8 cellular contexts compared by ENCODE assay signal in the genomic region with DNA sequence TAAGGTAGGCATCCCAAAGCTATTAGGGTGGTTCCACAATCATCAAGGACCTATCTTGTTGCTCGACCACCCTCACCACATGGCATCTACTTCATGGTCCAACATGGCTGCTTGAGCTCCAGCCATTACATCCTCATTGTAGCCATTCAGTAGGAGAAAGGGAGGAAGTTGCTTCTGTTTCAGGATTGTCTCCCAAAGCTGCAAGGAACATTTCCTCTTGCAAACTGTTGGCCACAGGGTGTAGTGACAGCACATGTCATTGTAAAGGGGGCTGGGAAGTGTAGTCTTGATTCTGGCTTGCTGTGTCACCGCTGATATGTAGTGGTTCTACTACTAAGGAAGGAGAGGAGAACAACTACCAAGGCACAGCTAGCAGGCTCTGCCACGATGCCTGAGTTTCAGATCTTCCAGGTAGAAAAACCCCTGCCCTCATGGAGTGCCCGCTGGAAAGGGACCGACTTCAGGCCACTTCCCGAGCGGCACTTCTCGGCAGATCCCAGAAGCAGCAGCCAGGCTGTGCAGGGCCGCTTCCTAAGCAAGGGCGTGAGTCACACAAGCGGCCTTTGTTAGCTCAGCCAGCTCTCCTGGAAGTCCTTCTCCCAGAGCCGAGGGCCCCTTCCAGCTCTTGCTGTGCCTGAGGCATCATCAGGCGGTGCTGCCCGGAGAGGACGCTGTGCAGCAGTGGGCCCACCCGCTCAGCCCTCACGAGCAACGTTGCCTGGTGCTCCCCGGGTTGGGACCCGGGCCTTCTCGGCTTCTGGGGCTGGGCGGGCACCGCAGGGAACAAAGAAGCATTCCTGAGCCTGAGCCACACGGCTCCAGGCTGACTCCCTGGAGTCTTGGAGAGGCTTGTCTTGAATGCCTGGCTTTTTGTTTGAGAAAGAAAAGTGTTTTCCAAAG. TPM values are rescaled to one million over a fixed set of nuclear protein-coding genes. Genes with fewer than 3 reads are reported as not detected.
DNase-seq lines count a peak whose midpoint lies in the region; ATAC-seq and TF ChIP-seq lines count a peak whose summit lies in the region.

No MANE protein-coding gene starts in this region.

- TF ChIP-seq RAD21 in HCT116 (IDR thresholded peaks at IDR 0.05; ENCODE audit: low read depth): no peak

- ATAC-seq in HCT116 (peak; percentile 66), HG02840 (IDR thresholded peaks at IDR 0.05; ENCODE audit: low FRiP score, unreplicated experiment) (no peak), GM19328 (IDR thresholded peaks at IDR 0.05; ENCODE audit: unreplicated experiment) (no peak)

- CTCF ChIA-PET in HCT116 (lab: Charles Lee): no interaction called here

- intact Hi-C loops in HCT116 (cut with micrococcal nuclease): no loop called here
- intact Hi-C loops in activated T-helper 2 cell treated with anti-CD3 and anti-CD28 coated beads, Interferon-gamma antibody, Interleukin-2, Interleukin-4, amounts not matched to agents 10 μg/mL and 5 μg/mL and 100 μg/mL, durations not matched to agents 14 hours and 24 hours and 36 hours (cut with micrococcal nuclease): no loop called here

- peak overlapping the region; percentile 27 for H3K4me2 ChIP-seq in HCT116 (ENCODE audit: low read length)

- TF ChIP-seq POLR2A in HCT116 (IDR thresholded peaks at IDR 0.05; ENCODE audit: borderline replicate concordance, extremely low read depth, insufficient read depth, insufficient read length): no peak

- POLR2A ChIA-PET in HCT116 (lab: Charles Lee): no interaction called here

- H2AFZ ChIP-seq in HCT116 (ENCODE audit: low read depth, low read length, poor library complexity, severe bottlenecking): no peak overlapping the region

- no peaks in the 10 kb centered on the region for H3K36me3 ChIP-seq in HCT116 (ENCODE audit: control insufficient read depth in 1 of 2, insufficient read depth in 2 of 2, low read length in 2 of 2)
- H3K36me3 ChIP-seq in iPS DF 6.9 (ENCODE audit: control insufficient read depth, insufficient read depth, low read length): no peaks in the 10 kb centered on the region

- no peak overlapping the region for H3K9ac ChIP-seq in HCT116 (ENCODE audit: low read length)

- H3K9me3 Mint-ChIP-seq in activated T-helper 2 cell treated with anti-CD3 and anti-CD28 coated beads, Interferon-gamma antibody, Interleukin-2, Interleukin-4, amounts not matched to agents 10 μg/mL and 5 μg/mL and 100 μg/mL, durations not matched to agents 14 hours and 24 hours and 36 hours: no peaks in the 10 kb centered on the region

- no peaks in the 10 kb centered on the region for H3K79me2 ChIP-seq in HCT116 (ENCODE audit: insufficient read depth, low read length)

- DNase-seq in HCT116 (ENCODE audit: low read depth, low spot score) (peak; percentile 4), brain pericyte (ENCODE audit: low read depth, low spot score) (peak; percentile 58), iPS DF 6.9 (ENCODE audit: low read depth, low spot score) (peak; percentile 31), HuH-7 (ENCODE audit: low spot score) (no peak)
- DNase-seq in activated T-helper 2 cell treated with anti-CD3 and anti-CD28 coated beads, Interferon-gamma antibody, Interleukin-2, Interleukin-4, amounts not matched to agents 10 μg/mL and 5 μg/mL and 100 μg/mL, durations not matched to agents 14 hours and 24 hours and 36 hours (ENCODE audit: low spot score): no peak

- no peaks in the 10 kb centered on the region for H4K20me1 ChIP-seq in HCT116 (ENCODE audit: insufficient read depth)

- H3K4me3 Mint-ChIP-seq in activated T-helper 2 cell treated with anti-CD3 and anti-CD28 coated beads, Interferon-gamma antibody, Interleukin-2, Interleukin-4, amounts not matched to agents 10 μg/mL and 5 μg/mL and 100 μg/mL, durations not matched to agents 14 hours and 24 hours and 36 hours (ENCODE audit: low read depth): no peak overlapping the region

- no CpG with 5 or more reads among the region's 24 CpGs for WGBS in iPS DF 6.9 (ENCODE audit: insufficient coverage, insufficient read length)

- no peaks in the 10 kb centered on the region for H3K36me3 Mint-ChIP-seq in activated T-helper 2 cell treated with anti-CD3 and anti-CD28 coated beads, Interferon-gamma antibody, Interleukin-2, Interleukin-4, amounts not matched to agents 10 μg/mL and 5 μg/mL and 100 μg/mL, durations not matched to agents 14 hours and 24 hours and 36 hours (ENCODE audit: low read depth)

- H3K27me3 Mint-ChIP-seq in activated T-helper 2 cell treated with anti-CD3 and anti-CD28 coated beads, Interferon-gamma antibody, Interleukin-2, Interleukin-4, amounts not matched to agents 10 μg/mL and 5 μg/mL and 100 μg/mL, durations not matched to agents 14 hours and 24 hours and 36 hours (ENCODE audit: low read depth): peaks cover 10% of the 10 kb centered on the region

- H3K9me3 ChIP-seq in HCT116 (ENCODE audit: control insufficient read depth in 1 of 2, insufficient read depth in 1 of 2, low read depth in 1 of 2, low read length in 2 of 2) (no peaks in the 10 kb centered on the region), iPS DF 6.9 (ENCODE audit: control insufficient read depth, insufficient read depth, low read length) (no peaks in the 10 kb centered on the region)

- BruUV-seq in HCT116 (replicated peaks; lab: Mats Ljungman, UMichigan): no TSS peak

- RAD21 ChIA-PET in HCT116 (lab: Charles Lee; ENCODE audit: low non-redundant PET in 1 of 2, low total read pairs in 2 of 2, uncharacterized antibody in 2 of 2, unreplicated experiment in 2 of 2): no interaction called here

- no peak overlapping the region for H3K27ac ChIP-seq in HCT116 (ENCODE audit: low read depth, low read length)
- H3K27ac ChIP-seq in iPS DF 6.9 (ENCODE audit: low read length): no peak overlapping the region
- H3K27ac ChIP-seq in skin epidermis: peak overlapping the region in 20 of 21 experiments; percentile 14 to 84 (median 62)

- H3K27ac Mint-ChIP-seq in activated T-helper 2 cell treated with anti-CD3 and anti-CD28 coated beads, Interferon-gamma antibody, Interleukin-2, Interleukin-4, amounts not matched to agents 10 μg/mL and 5 μg/mL and 100 μg/mL, durations not matched to agents 14 hours and 24 hours and 36 hours: no peak overlapping the region

- H3K9me2 ChIP-seq in HCT116 (ENCODE audit: insufficient read depth): no peaks in the 10 kb centered on the region

- H3K27me3 ChIP-seq in HCT116 (ENCODE audit: insufficient read depth, low read length) (no peaks in the 10 kb centered on the region), iPS DF 6.9 (ENCODE audit: control insufficient read depth, insufficient read depth, low read length) (no peaks in the 10 kb centered on the region)

- H3K4me3 ChIP-seq in HCT116 (replicated peaks in 1 of 2; ENCODE audit: low read depth in 1 of 2, low read length in 2 of 2): no peak overlapping the region
- no peak overlapping the region for H3K4me3 ChIP-seq in iPS DF 6.9 (ENCODE audit: low read length)
- no peak overlapping the region for H3K4me3 ChIP-seq in skin epidermis

- no peaks in the 10 kb centered on the region for H3K4me1 Mint-ChIP-seq in activated T-helper 2 cell treated with anti-CD3 and anti-CD28 coated beads, Interferon-gamma antibody, Interleukin-2, Interleukin-4, amounts not matched to agents 10 μg/mL and 5 μg/mL and 100 μg/mL, durations not matched to agents 14 hours and 24 hours and 36 hours (ENCODE audit: low read depth)

- TF ChIP-seq CTCF in HCT116 (IDR thresholded peaks at IDR 0.05 in 2 of 3, conservative IDR thresholded peaks at IDR 0.05 in 1 of 3; ENCODE audit: borderline replicate concordance in 1 of 3, insufficient read depth in 1 of 3, low read depth in 2 of 3, low read length in 2 of 3): no peak

- H3K4me1 ChIP-seq in HCT116 (ENCODE audit: control insufficient read depth in 1 of 2, insufficient read depth in 2 of 2, low read length in 2 of 2): peaks cover 0 to 12% of the 10 kb centered on the region in 2 experiments; a peak in 1 of 4 replicates
- peaks cover 12% of the 10 kb centered on the region for H3K4me1 ChIP-seq in iPS DF 6.9 (ENCODE audit: control insufficient read depth, insufficient read depth, low read length)

TF ChIP-seq in HCT116, 20 proteins besides CTCF, POLR2A, EP300 and RAD21:
- TF ChIP-seq POLR2AphosphoS5 (IDR thresholded peaks at IDR 0.05; ENCODE audit: low read depth, low read length): no peak
- TF ChIP-seq SRF (IDR thresholded peaks at IDR 0.05; ENCODE audit: low read depth): no peak
- TF ChIP-seq ZFX (IDR thresholded peaks at IDR 0.05): no peak
- TF ChIP-seq EZH2phosphoT487 (IDR thresholded peaks at IDR 0.05; ENCODE audit: borderline replicate concordance): no peak
- no peak for TF ChIP-seq TCF7L2 (IDR thresholded peaks at IDR 0.05; ENCODE audit: borderline replicate concordance, extremely low read depth, insufficient read depth, insufficient read length)
- TF ChIP-seq, protein P1, sequence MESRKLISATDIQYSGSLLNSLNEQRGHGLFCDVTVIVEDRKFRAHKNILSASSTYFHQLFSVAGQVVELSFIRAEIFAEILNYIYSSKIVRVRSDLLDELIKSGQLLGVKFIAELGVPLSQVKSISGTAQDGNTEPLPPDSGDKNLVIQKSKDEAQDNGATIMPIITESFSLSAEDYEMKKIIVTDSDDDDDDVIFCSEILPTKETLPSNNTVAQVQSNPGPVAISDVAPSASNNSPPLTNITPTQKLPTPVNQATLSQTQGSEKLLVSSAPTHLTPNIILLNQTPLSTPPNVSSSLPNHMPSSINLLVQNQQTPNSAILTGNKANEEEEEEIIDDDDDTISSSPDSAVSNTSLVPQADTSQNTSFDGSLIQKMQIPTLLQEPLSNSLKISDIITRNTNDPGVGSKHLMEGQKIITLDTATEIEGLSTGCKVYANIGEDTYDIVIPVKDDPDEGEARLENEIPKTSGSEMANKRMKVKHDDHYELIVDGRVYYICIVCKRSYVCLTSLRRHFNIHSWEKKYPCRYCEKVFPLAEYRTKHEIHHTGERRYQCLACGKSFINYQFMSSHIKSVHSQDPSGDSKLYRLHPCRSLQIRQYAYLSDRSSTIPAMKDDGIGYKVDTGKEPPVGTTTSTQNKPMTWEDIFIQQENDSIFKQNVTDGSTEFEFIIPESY (IDR thresholded peaks at IDR 0.05; ENCODE audit: extremely low read depth, insufficient replicate concordance, low read length): no peak
- no peak for TF ChIP-seq YY1 (IDR thresholded peaks at IDR 0.05; ENCODE audit: extremely low read depth, insufficient replicate concordance, low read depth, low read length)
- TF ChIP-seq CEBPB (IDR thresholded peaks at IDR 0.05; ENCODE audit: low read depth): no peak
- TF ChIP-seq EZH2 (IDR thresholded peaks at IDR 0.05): no peak
- no peak for TF ChIP-seq JUND (IDR thresholded peaks at IDR 0.05)

RNA-seq across cellular contexts. Expression of a gene that starts 58.2 kb away (rescaled TPM):
- total RNA-seq in HCT116 (2021; ENCODE audit: unreplicated experiment): 35.0 TPM
- 25.7 and 27.4 TPM in 2 replicates for polyA plus RNA-seq in HCT116 (2012)
- total RNA-seq in activated T-helper 2 cell treated with anti-CD3 and anti-CD28 coated beads, Interferon-gamma antibody, Interleukin-2, Interleukin-4, amounts not matched to agents 10 μg/mL and 5 μg/mL and 100 μg/mL, durations not matched to agents 14 hours and 24 hours and 36 hours: 17.6 and 17.7 TPM in 2 replicates

Comparison
In these comparisons a context has a peak if more than half of its experiments do, and no peak if none do; other contexts are left out.
1. DNase-seq: peak in HCT116 (single experiment), brain pericyte (single experiment) and iPS DF 6.9 (single experiment); none in activated T-helper 2 cell treated with anti-CD3 and anti-CD28 coated beads, Interferon-gamma antibody, Interleukin-2, Interleukin-4, amounts not matched to agents 10 μg/mL and 5 μg/mL and 100 μg/mL, durations not matched to agents 14 hours and 24 hours and 36 hours (single experiment) and HuH-7 (single experiment).
2. H3K27ac ChIP-seq: peak in skin epidermis (20 of 21); none in HCT116 (single experiment) and iPS DF 6.9 (single experiment).